Comparison of ENCODE assay signal across 8 cellular contexts in genomic region chr7:118185163-118185860, GRCh38. TPM values are rescaled to one million over a fixed set of nuclear protein-coding genes. Genes with fewer than 3 reads are reported as not detected.
DNase-seq lines count a peak whose midpoint lies in the region; ATAC-seq and TF ChIP-seq lines count a peak whose summit lies in the region.

No MANE protein-coding gene starts in this region.

- H3K27me3 ChIP-seq in A673 (replicated peaks; ENCODE audit: insufficient read depth, low read depth, low read length, poor library complexity) = no peaks in the 10 kb centered on the region

- DNase-seq in A673 (ENCODE audit: low spot score) (peak; percentile 20), memory B cell (ENCODE audit: low spot score in 2 of 2) (no peak), foreskin melanocyte (no peak), DMS114 treated with DMSO at 0.1 percent for 48 hours (lab: John Stamatoyannopoulos, UW; ENCODE audit: unreplicated experiment) (no peak)
- no peak for DNase-seq in activated naive CD8-positive, alpha-beta T cell treated with anti-CD3 and anti-CD28 coated beads, Interleukin-2, amount 50 U/mL, for 24 hours

- no peak for TF ChIP-seq CTCF in A673 (conservative IDR thresholded peaks at IDR 0.05; ENCODE audit: low read depth, low read length)
- TF ChIP-seq CTCF in HEK293 (tag by site-specific recombination; IDR thresholded peaks at IDR 0.05) = no peak

- peak overlapping the region; percentile 94 for H3K4me3 Mint-ChIP-seq in activated naive CD8-positive, alpha-beta T cell treated with anti-CD3 and anti-CD28 coated beads, Interleukin-2, amount 50 U/mL, for 24 hours
- peak overlapping the region; percentile 63 for H3K4me3 Mint-ChIP-seq in memory B cell

- no peaks in the 10 kb centered on the region for H3K9me3 ChIP-seq in A673 (ENCODE audit: low read depth, low read length, poor library complexity, severe bottlenecking)
- H3K9me3 ChIP-seq in HEK293 (ENCODE audit: control insufficient read depth, insufficient read depth, low read depth, low read length) = no peaks in the 10 kb centered on the region

- peaks cover 15% of the 10 kb centered on the region for H3K4me1 ChIP-seq in A673 (ENCODE audit: insufficient read depth, low read length, poor library complexity, severe bottlenecking)
- no peaks in the 10 kb centered on the region; the same call in 1 of the 2 replicates for H3K4me1 ChIP-seq in HEK293 (ENCODE audit: control insufficient read depth, insufficient read depth, low read length)

- H3K27ac Mint-ChIP-seq in activated naive CD8-positive, alpha-beta T cell treated with anti-CD3 and anti-CD28 coated beads, Interleukin-2, amount 50 U/mL, for 24 hours = peak overlapping the region; percentile 98
- peak overlapping the region; percentile 53 for H3K27ac Mint-ChIP-seq in memory B cell

- H3K27ac ChIP-seq in A673 (ENCODE audit: low read depth, low read length, poor library complexity, severe bottlenecking) (peak overlapping the region; percentile 92), HEK293 (ENCODE audit: extremely low read depth, low read depth, low read length) (no peak overlapping the region)

- intact Hi-C loops in A673 (cut with micrococcal nuclease; ENCODE audit: unreplicated experiment) = no loop called here

- H3K27me3 Mint-ChIP-seq in activated naive CD8-positive, alpha-beta T cell treated with anti-CD3 and anti-CD28 coated beads, Interleukin-2, amount 50 U/mL, for 24 hours = peaks cover 2% of the 10 kb centered on the region
- H3K27me3 Mint-ChIP-seq in memory B cell = no peaks in the 10 kb centered on the region

- CTCF ChIA-PET in A673 (lab: Charles Lee) = no interaction called here
- CTCF ChIA-PET in HEK293 (lab: Yijun Ruan, JAX) = interaction anchor here (0.7 to 3.4 kb wide), 2 partner anchors 10 to 39 kb away, joined by 6 to 15 read pairs; no protein-coding TSS in a partner anchor

- peaks cover 46% of the 10 kb centered on the region for H3K36me3 ChIP-seq in A673 (ENCODE audit: insufficient read depth, low read length, poor library complexity, severe bottlenecking)
- peaks cover 31 to 34% of the 10 kb centered on the region in 2 experiments for H3K36me3 ChIP-seq in HEK293 (ENCODE audit: control insufficient read depth in 2 of 2, insufficient read depth in 1 of 2, low read length in 2 of 2)

- H3K4me3 ChIP-seq in A673 (ENCODE audit: low read depth, low read length, poor library complexity, severe bottlenecking) = peak overlapping the region; percentile 64
- H3K4me3 ChIP-seq in HEK293 (ENCODE audit: low read depth, low read length) = peak overlapping the region; percentile 98

- ATAC-seq in activated naive CD8-positive, alpha-beta T cell treated with anti-CD3 and anti-CD28 coated beads, Interleukin-2, amount 50 U/mL, for 24 hours = no peak
- ATAC-seq in memory B cell (ENCODE audit: low read depth) = no peak
- no peak for ATAC-seq in HG02623 (IDR thresholded peaks at IDR 0.05; ENCODE audit: unreplicated experiment)
- ATAC-seq in GM19328 (IDR thresholded peaks at IDR 0.05; ENCODE audit: unreplicated experiment) = no peak

- H3K9me3 Mint-ChIP-seq in activated naive CD8-positive, alpha-beta T cell treated with anti-CD3 and anti-CD28 coated beads, Interleukin-2, amount 50 U/mL, for 24 hours = no peaks in the 10 kb centered on the region
- no peaks in the 10 kb centered on the region for H3K9me3 Mint-ChIP-seq in memory B cell

- peaks cover 53% of the 10 kb centered on the region for H3K4me1 Mint-ChIP-seq in activated naive CD8-positive, alpha-beta T cell treated with anti-CD3 and anti-CD28 coated beads, Interleukin-2, amount 50 U/mL, for 24 hours
- peaks cover 22% of the 10 kb centered on the region for H3K4me1 Mint-ChIP-seq in memory B cell

- POLR2A ChIA-PET in A673 (lab: Charles Lee; ENCODE audit: low non-redundant PET) (no interaction called here), HEK293 (lab: Yijun Ruan, JAX) (no interaction called here)

- BruUV-seq in A673 (replicated peaks; lab: Mats Ljungman, UMichigan) = no TSS peak

- peaks cover 45% of the 10 kb centered on the region for H3K36me3 Mint-ChIP-seq in activated naive CD8-positive, alpha-beta T cell treated with anti-CD3 and anti-CD28 coated beads, Interleukin-2, amount 50 U/mL, for 24 hours (ENCODE audit: low read depth)
- peaks cover 6% of the 10 kb centered on the region for H3K36me3 Mint-ChIP-seq in memory B cell

TF ChIP-seq in HEK293, 187 proteins besides CTCF, POLR2A, EP300 and RAD21 (continues in another document):
- TF ChIP-seq SCRT2 (tag by site-specific recombination; IDR thresholded peaks at IDR 0.05) (peak; percentile 54; the same call in 1 of the 2 replicates), ZBTB44 (tag by site-specific recombination; IDR thresholded peaks at IDR 0.05) (peak; percentile 45), TSHZ1 (tag by site-specific recombination; IDR thresholded peaks at IDR 0.05; ENCODE audit: borderline replicate concordance) (no peak), ZNF555 (tag by site-specific recombination; conservative IDR thresholded peaks at IDR 0.05) (no peak), PRDM6 (tag by site-specific recombination; IDR thresholded peaks at IDR 0.05) (peak; percentile 54), ZNF629 (tag by site-specific recombination; IDR thresholded peaks at IDR 0.05) (no peak), ZBTB8A (tag by site-specific recombination; IDR thresholded peaks at IDR 0.05) (no peak), ZNF707 (tag by site-specific recombination; IDR thresholded peaks at IDR 0.05) (no peak), ZNF391 (tag by site-specific recombination; IDR thresholded peaks at IDR 0.05; ENCODE audit: borderline replicate concordance, low read depth) (no peak), ZNF23 (tag by site-specific recombination; IDR thresholded peaks at IDR 0.05; ENCODE audit: borderline replicate concordance) (no peak), WT1 (tag by site-specific recombination; IDR thresholded peaks at IDR 0.05) (no peak), ZNF624 (tag by site-specific recombination; IDR thresholded peaks at IDR 0.05) (no peak), GLIS1 (tag by site-specific recombination; IDR thresholded peaks at IDR 0.05) (no peak), YY1 (tag by site-specific recombination; IDR thresholded peaks at IDR 0.05) (no peak), ZBTB1 (tag by site-specific recombination; IDR thresholded peaks at IDR 0.05) (no peak), ZNF121 (tag by site-specific recombination; IDR thresholded peaks at IDR 0.05) (peak; percentile 95), ZNF140 (tag by site-specific recombination; IDR thresholded peaks at IDR 0.05) (no peak), ZNF335 (tag by site-specific recombination; conservative IDR thresholded peaks at IDR 0.05) (peak; percentile 9), ZBTB17 (tag by site-specific recombination; IDR thresholded peaks at IDR 0.05) (peak; percentile 94)

RNA-seq across cellular contexts. Expression of gene LSM8, which starts 1.3 kb away (rescaled TPM):
- total RNA-seq in A673 (2021) = 54.0 and 56.7 TPM in 2 replicates

RNA-seq across cellular contexts. Expression of gene ANKRD7, which starts 39.2 kb away (rescaled TPM):
- total RNA-seq in A673 (2021) = 3.9 and 4.2 TPM in 2 replicates
